Comparison of ENCODE assay signal across 16 cellular contexts in the genomic region with DNA sequence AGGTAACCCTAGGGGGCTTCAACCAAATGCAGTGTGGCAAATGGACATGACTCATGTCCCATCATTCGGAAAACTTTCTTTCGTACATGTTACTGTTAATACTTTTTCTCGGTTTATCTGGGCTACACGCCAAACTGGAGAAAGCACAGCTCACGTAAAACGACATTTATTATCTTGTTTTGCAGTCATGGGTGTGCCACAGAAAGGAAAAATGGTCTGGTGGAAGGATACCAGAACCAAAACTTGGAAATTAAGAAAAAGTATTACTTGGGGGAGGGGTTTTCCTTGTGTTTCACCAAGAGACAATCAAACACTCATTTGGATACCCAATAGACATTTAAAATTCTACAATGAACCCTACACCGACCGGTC. TPM values are rescaled to one million over a fixed set of nuclear protein-coding genes. Genes with fewer than 3 reads are reported as not detected.
A peak's percentile ranks its signal among the peaks of the same experiment; 100 is the strongest.
DNase-seq lines count a peak whose midpoint lies in the region; ATAC-seq, FAIRE-seq and TF ChIP-seq lines count a peak whose summit lies in the region.
"Had no signal": no experiment of that assay in that cellular context is flagged by ENCODE, and none has a peak within 500 bp of the region (broad histone marks: within the 10 kb centered on the region; RNA-seq: fewer than 3 reads in every experiment).

No MANE protein-coding gene starts in this region.

- H3K9ac ChIP-seq in keratinocyte (ENCODE audit: control insufficient read depth, extremely low read depth, insufficient read depth, low read length), result no peak overlapping the region

- no peaks in the 10 kb centered on the region for H3K9me1 ChIP-seq in keratinocyte (ENCODE audit: control insufficient read depth, extremely low read depth, insufficient read depth, low read length)

- FAIRE-seq in keratinocyte (lab: Jason Lieb, UNC) (no peak), frontal cortex (lab: Jason Lieb, UNC) (no peak)
- FAIRE-seq: HepG2 had no signal

- H3K4me3 ChIP-seq in LNCaP clone FGC (ENCODE audit: low read depth, low read length) (peak overlapping the region; percentile 39), keratinocyte (ENCODE audit: control insufficient read depth in 2 of 3, extremely low read depth in 1 of 3, insufficient read depth in 2 of 3, low read depth in 1 of 3, low read length in 3 of 3) (peak overlapping the region in 2 of 3 experiments; percentile 22 to 58), thoracic aorta (peak overlapping the region; percentile 17)
- H3K4me3 ChIP-seq: upper lobe of left lung had no signal

- H4K20me1 ChIP-seq in keratinocyte (ENCODE audit: control insufficient read depth, extremely low read depth, insufficient read depth, low read length), result no peaks in the 10 kb centered on the region

- ATAC-seq in thoracic aorta (ENCODE audit: insufficient number of reproducible peaks, low FRiP score, low read depth) (no peak), HG03139 (IDR thresholded peaks at IDR 0.05; ENCODE audit: unreplicated experiment) (no peak), HG02623 (IDR thresholded peaks at IDR 0.05; ENCODE audit: unreplicated experiment) (no peak)
- ATAC-seq: HepG2, Right ventricle myocardium inferior, sciatic nerve had no signal

- peak overlapping the region; percentile 50 for H2AFZ ChIP-seq in keratinocyte (ENCODE audit: control insufficient read depth, low read length)

- peaks cover 60% of the 10 kb centered on the region for H3K27me3 Mint-ChIP-seq in chondrocyte (ENCODE audit: low read depth)

- TF ChIP-seq CTCF in LNCaP clone FGC (IDR thresholded peaks at IDR 0.05; ENCODE audit: control insufficient read depth, extremely low read depth, insufficient read depth) (no peak), chondrocyte (IDR thresholded peaks at IDR 0.05) (no peak), keratinocyte (optimal IDR thresholded peaks at IDR 0.05 in 1 of 3, IDR thresholded peaks at IDR 0.05 in 1 of 3, conservative IDR thresholded peaks at IDR 0.05 in 1 of 3; ENCODE audit: extremely low read depth in 1 of 3, insufficient read depth in 2 of 3, low read length in 3 of 3) (no peak), thoracic aorta (IDR thresholded peaks at IDR 0.05) (no peak)

- dilution Hi-C loops in keratinocyte (cut with MboI; ENCODE audit: extremely low pct_ligation_motif_present, low sequenced_read_pairs), result no loop called here

- H3K36me3 ChIP-seq in keratinocyte (ENCODE audit: control insufficient read depth in 2 of 2, extremely low read depth in 1 of 2, insufficient read depth in 2 of 2, low read length in 2 of 2), result no peaks in the 10 kb centered on the region
- no peaks in the 10 kb centered on the region for H3K36me3 ChIP-seq in thoracic aorta
- H3K36me3 ChIP-seq: adrenal gland, upper lobe of left lung had no signal

- peaks cover 18% of the 10 kb centered on the region for H3K4me1 ChIP-seq in keratinocyte (ENCODE audit: control insufficient read depth, extremely low read depth, insufficient read depth, low read length)
- peaks cover 0 to 14% of the 10 kb centered on the region in 2 donors for H3K4me1 ChIP-seq in thoracic aorta (ENCODE audit: control insufficient read depth in 1 of 2, low read depth in 2 of 2)
- H3K4me1 ChIP-seq: adrenal gland had no signal

- no peak overlapping the region for H3K27ac Mint-ChIP-seq in chondrocyte (ENCODE audit: unreplicated experiment)

- DNase-seq in LNCaP clone FGC (ENCODE audit: low read depth) (no peak), chondrocyte (ENCODE audit: low spot score) (no peak), keratinocyte (ENCODE audit: low read depth, low spot score) (no peak), thoracic aorta (ENCODE audit: low spot score) (no peak), NCI-H1105 (lab: John Stamatoyannopoulos, UW) (no peak), frontal cortex (ENCODE audit: low spot score in 2 of 2) (no peak)
- DNase-seq: activated T-cell treated with anti-CD3 and anti-CD28 coated beads for 4 hours; effector CD4-positive, alpha-beta T cell; NCI-H1694; upper lobe of left lung had no signal

- H3K27ac ChIP-seq in keratinocyte (ENCODE audit: control insufficient read depth, insufficient read depth, low read length) (no peak overlapping the region), thoracic aorta (no peak overlapping the region)
- H3K27ac ChIP-seq: upper lobe of left lung had no signal

- H3K4me2 ChIP-seq in keratinocyte (ENCODE audit: control insufficient read depth, extremely low read depth, insufficient read depth, low read depth, low read length), result peak overlapping the region; percentile 83

- no peaks in the 10 kb centered on the region for H3K9me3 Mint-ChIP-seq in chondrocyte (ENCODE audit: low read depth)

- peaks cover 14% of the 10 kb centered on the region for H3K27me3 ChIP-seq in keratinocyte (ENCODE audit: control insufficient read depth, extremely low read depth, insufficient read depth, low read length)
- H3K27me3 ChIP-seq in thoracic aorta (replicated peaks; ENCODE audit: insufficient read depth), result peaks cover 11% of the 10 kb centered on the region

- H3K36me3 Mint-ChIP-seq in chondrocyte (ENCODE audit: low read depth), result no peaks in the 10 kb centered on the region

- no peaks in the 10 kb centered on the region for H3K79me2 ChIP-seq in keratinocyte (ENCODE audit: control insufficient read depth, insufficient read depth, low read length)

- H3K4me1 Mint-ChIP-seq in chondrocyte (ENCODE audit: low read depth), result peaks cover 18% of the 10 kb centered on the region

- H3K9me3 ChIP-seq in keratinocyte (ENCODE audit: control insufficient read depth, low read depth, low read length), result no peaks in the 10 kb centered on the region
- no peaks in the 10 kb centered on the region for H3K9me3 ChIP-seq in thoracic aorta
- H3K9me3 ChIP-seq: adrenal gland, upper lobe of left lung had no signal

- peak overlapping the region; percentile 35 for H3K4me3 Mint-ChIP-seq in chondrocyte (ENCODE audit: unreplicated experiment)

RNA-seq across cellular contexts. Expression of a gene that starts 23.6 kb away (rescaled TPM):
- total RNA-seq in chondrocyte (not detected in 3 replicates), thoracic aorta (1 to 10 TPM in 1 of 2 donors, under 1 TPM in 1; 0.85 to 8.3 TPM), frontal cortex (under 0.01 TPM)
- polyA plus RNA-seq in keratinocyte, result 29.7 to 56.5 TPM (median 31.9 TPM) in 3 replicates
- 33.1 TPM for polyA plus RNA-seq in keratinocyte (2011; ENCODE audit: low read depth)
- polyA plus RNA-seq in keratinocyte (2011; cell fraction: cytosol; rRNA removed), result 33.5 and 59.6 TPM in 2 replicates
- polyA plus RNA-seq in keratinocyte (2011; cell fraction: nucleus; rRNA removed), result 58.5 and 90.2 TPM in 2 replicates
- 36.8 and 91.2 TPM in 2 replicates for polyA plus RNA-seq in keratinocyte (2012; ENCODE audit: low replicate concordance)
- polyA minus RNA-seq in keratinocyte, result 29.3 to 58.7 TPM (median 57.8 TPM) in 3 replicates
- 41.8 TPM for polyA minus RNA-seq in keratinocyte (2011; cell fraction: cytosol; rRNA and poly(A)+ RNA removed)
- 34.5 and 48.1 TPM in 2 replicates for polyA minus RNA-seq in keratinocyte (2011; cell fraction: nucleus; rRNA and poly(A)+ RNA removed)
- total RNA-seq: HepG2, sciatic nerve had no signal
- polyA plus RNA-seq: HepG2 had no signal

RNA-seq across cellular contexts. Expression of a gene that starts 25.1 kb away (rescaled TPM):
- 0.17 TPM in 1 of 3 replicates, not detected in the others for total RNA-seq in chondrocyte
- polyA plus RNA-seq in keratinocyte, result 0.43 to 0.75 TPM (median 0.47 TPM) in 3 replicates
- 98.5 TPM for polyA plus RNA-seq in keratinocyte (2011; ENCODE audit: low read depth)
- 0.41 and 0.44 TPM in 2 replicates for polyA plus RNA-seq in keratinocyte (2011; cell fraction: cytosol; rRNA removed)
- 1.9 and 2.0 TPM in 2 replicates for polyA plus RNA-seq in keratinocyte (2011; cell fraction: nucleus; rRNA removed)
- 0.85 and 126 TPM in 2 replicates for polyA plus RNA-seq in keratinocyte (2012; ENCODE audit: low replicate concordance)
- polyA minus RNA-seq in keratinocyte, result 0.20 to 2.1 TPM (median 1.4 TPM) in 3 replicates
- polyA minus RNA-seq in keratinocyte (2011; cell fraction: cytosol; rRNA and poly(A)+ RNA removed), result not detected
- polyA minus RNA-seq in keratinocyte (2011; cell fraction: nucleus; rRNA and poly(A)+ RNA removed), result 1.5 and 1.7 TPM in 2 replicates
- not detected for total RNA-seq in thoracic aorta
- total RNA-seq in frontal cortex, result not detected
- total RNA-seq: adrenal gland, HepG2, Right ventricle myocardium inferior, sciatic nerve, upper lobe of left lung had no signal
- polyA plus RNA-seq: adrenal gland had no signal

RNA-seq across cellular contexts. Expression of a gene that starts 55.9 kb away (rescaled TPM):
- total RNA-seq in chondrocyte (0.12 to 0.13 TPM (median 0.12 TPM) in 3 replicates), thoracic aorta (not detected), frontal cortex (0.82 TPM)
- 2.0 to 4.6 TPM (median 2.7 TPM) in 3 replicates for polyA plus RNA-seq in keratinocyte
- 19.2 TPM for polyA plus RNA-seq in keratinocyte (2011; ENCODE audit: low read depth)
- 2.9 and 3.2 TPM in 2 replicates for polyA plus RNA-seq in keratinocyte (2011; cell fraction: cytosol; rRNA removed)
- polyA plus RNA-seq in keratinocyte (2011; cell fraction: nucleus; rRNA removed), result 7.7 and 9.8 TPM in 2 replicates
- polyA plus RNA-seq in keratinocyte (2012; ENCODE audit: low replicate concordance), result 4.2 and 50.4 TPM in 2 replicates
- 2.1 to 5.5 TPM (median 2.3 TPM) in 3 replicates for polyA minus RNA-seq in keratinocyte
- polyA minus RNA-seq in keratinocyte (2011; cell fraction: cytosol; rRNA and poly(A)+ RNA removed), result 1.2 TPM
- 2.6 and 2.9 TPM in 2 replicates for polyA minus RNA-seq in keratinocyte (2011; cell fraction: nucleus; rRNA and poly(A)+ RNA removed)
- total RNA-seq: adrenal gland, HepG2, Right ventricle myocardium inferior, sciatic nerve, upper lobe of left lung had no signal
- polyA plus RNA-seq: adrenal gland had no signal
